In the genomic region with DNA sequence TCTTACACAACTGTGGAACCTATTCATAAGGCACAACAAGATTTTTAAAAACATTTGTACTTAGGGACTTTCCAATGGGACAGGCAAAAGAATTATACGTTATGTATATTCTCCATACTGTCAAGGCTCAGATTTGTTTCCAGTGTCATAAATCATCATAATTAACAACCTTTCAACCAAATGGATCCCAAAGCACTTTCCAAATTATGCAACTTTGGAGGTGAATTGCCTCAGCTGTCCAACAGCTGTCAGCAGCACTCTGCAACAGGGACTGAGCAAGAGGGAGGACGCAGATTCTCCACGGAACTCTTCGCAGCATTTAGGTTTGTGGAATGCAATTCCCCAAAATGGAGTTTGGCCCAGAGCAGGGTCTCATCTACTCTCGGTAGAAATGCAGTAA, we compare ENCODE assay signal across 23 cellular contexts.
"Had no signal": no experiment of that assay in that cellular context is flagged by ENCODE, and none has a peak within 500 bp of the region (broad histone marks: within the 10 kb centered on the region; RNA-seq: fewer than 3 reads in every experiment).

No MANE protein-coding gene starts in this region.

- H3K9me3 ChIP-seq: esophagus muscularis mucosa, heart right ventricle, left lung, mucosa of descending colon, neutrophil, pancreas, testis, tibial artery, upper lobe of left lung had no signal

- H3K4me1 ChIP-seq: heart right ventricle, left lung, testis, tibial artery, upper lobe of left lung had no signal

- H3K36me3 ChIP-seq: esophagus muscularis mucosa, heart right ventricle, left lung, neutrophil, pancreas, tibial artery, upper lobe of left lung had no signal

- H3K27me3 ChIP-seq: esophagus muscularis mucosa, neutrophil, pancreas, testis, tibial artery, upper lobe of left lung had no signal

- DNase-seq: dermis blood vessel endothelial cell; effector memory CD4-positive, alpha-beta T cell; foreskin melanocyte; glutamatergic neuron; heart right ventricle; hippocampal formation; left cardiac atrium; left lung; mesenchymal stem cell; mucosa of descending colon; naive B cell; pancreas; retina; stimulated activated CD4-positive, alpha-beta T cell treated with anti-CD3 and anti-CD28 coated beads, Interleukin-2, amount 100 ng/mL, for 24 hours; stimulated activated CD4-positive, alpha-beta T cell treated with anti-CD3 and anti-CD28 coated beads, Interleukin-4, amount 100 ng/mL, for 24 hours; stimulated activated naive CD4-positive, alpha-beta T cell treated with Interleukin-2 at 50 U/mL for 16 hours; substantia nigra; testis; tibial artery; upper lobe of left lung had no signal

- H3K4me3 ChIP-seq: coronary artery, esophagus muscularis mucosa, heart right ventricle, left lung, mucosa of descending colon, pancreas, testis, tibial artery, upper lobe of left lung had no signal

- H3K27ac ChIP-seq: coronary artery, esophagus muscularis mucosa, heart right ventricle, left lung, neutrophil, pancreas, testis, tibial artery, upper lobe of left lung had no signal
